In genomic region chr4:93828830-93829530, GRCh38 we compare ENCODE assay signal across 8 cellular contexts. TPM values are rescaled to one million over a fixed set of nuclear protein-coding genes. Genes with fewer than 3 reads are reported as not detected.
DNase-seq lines count a peak whose midpoint lies in the region; TF ChIP-seq lines count a peak whose summit lies in the region.

No MANE protein-coding gene starts in this region.

- no peaks in the 10 kb centered on the region for H3K9me3 ChIP-seq in ES-I3 (ENCODE audit: control insufficient read depth, insufficient read depth, low read length)
- no peaks in the 10 kb centered on the region for H3K9me3 ChIP-seq in ovary

- no peak for TF ChIP-seq EP300 in ovary (IDR thresholded peaks at IDR 0.05)

- H3K4me1 ChIP-seq in ES-I3 (ENCODE audit: insufficient read depth, low read length) (peaks cover 9% of the 10 kb centered on the region), ovary (ENCODE audit: insufficient read depth) (peaks cover 5% of the 10 kb centered on the region)

- peak overlapping the region; percentile 27 for H3K4me3 ChIP-seq in epithelial cell of esophagus (ENCODE audit: low read length)
- peak overlapping the region; percentile 4 for H3K4me3 ChIP-seq in ovary

- no peaks in the 10 kb centered on the region for H3K27me3 ChIP-seq in ovary

- DNase-seq in NCI-H2171 (lab: John Stamatoyannopoulos, UW) (peak; percentile 9), epithelial cell of esophagus (ENCODE audit: low read depth) (peak; percentile 20), ovary (peak in 1 of 5 donors; percentile 15), NCI-H2029 (lab: John Stamatoyannopoulos, UW) (no peak), SHP77 treated with DMSO at 0.1 percent for 48 hours (lab: John Stamatoyannopoulos, UW) (no peak), SHP77 (lab: John Stamatoyannopoulos, UW) (no peak)
- no peak for DNase-seq in activated CD8-positive, alpha-beta memory T cell treated with anti-CD3 and anti-CD28 coated beads, Interleukin-2, amount 50 U/mL, for 4 hours

- 1% methylated on average over 33 to 49 of the region's 49 CpGs for WGBS in ovary, 3 donors

- TF ChIP-seq CTCF in epithelial cell of esophagus (IDR thresholded peaks at IDR 0.05; ENCODE audit: insufficient read depth, low read depth, low read length, missing control alignments) (no peak), ovary (IDR thresholded peaks at IDR 0.05) (no peak)

- peak overlapping the region; percentile 49; the same call in 1 of the 2 replicates for H3K9ac ChIP-seq in ES-I3 (ENCODE audit: low read depth, low read length)

- H3K27ac ChIP-seq in ovary, result no peak overlapping the region

- H3K36me3 ChIP-seq in ES-I3 (ENCODE audit: insufficient read depth, low read length), result no peaks in the 10 kb centered on the region
- no peaks in the 10 kb centered on the region for H3K36me3 ChIP-seq in ovary

- intact Hi-C loops in ovary (cut with DNase I), result no loop called here

- no peak for TF ChIP-seq POLR2A in ovary (IDR thresholded peaks at IDR 0.05)

RNA-seq across cellular contexts. Expression of gene ATOH1, which starts 0.4 kb away (rescaled TPM):
- total RNA-seq in ovary, result not detected
- not detected for polyA plus RNA-seq in ovary

Comparison
In these comparisons a context has a peak if more than half of its experiments do, and no peak if none do; other contexts are left out.
1. DNase-seq: peak in NCI-H2171 (single experiment) and epithelial cell of esophagus (single experiment); none in NCI-H2029 (single experiment), SHP77 treated with DMSO at 0.1 percent for 48 hours (single experiment), SHP77 (0 of 2) and activated CD8-positive, alpha-beta memory T cell treated with anti-CD3 and anti-CD28 coated beads, Interleukin-2, amount 50 U/mL, for 4 hours (single experiment).